In genomic region chr6:44678252-44678935, GRCh38 we compare ENCODE assay signal across 24 cellular contexts.
"Had no signal": no experiment of that assay in that cellular context is flagged by ENCODE, and none has a peak within 500 bp of the region (broad histone marks: within the 10 kb centered on the region; RNA-seq: fewer than 3 reads in every experiment).

No MANE protein-coding gene starts in this region.

- H3K27me3 Mint-ChIP-seq: activated naive CD8-positive, alpha-beta T cell treated with anti-CD3 and anti-CD28 coated beads, Interleukin-2, amount 50 U/mL, for 24 hours had no signal

- H3K9me3 ChIP-seq: gastroesophageal sphincter, pancreas, psoas muscle, spleen, uterus had no signal

- ATAC-seq: activated naive CD8-positive, alpha-beta T cell treated with anti-CD3 and anti-CD28 coated beads, Interleukin-2, amount 50 U/mL, for 24 hours; gastroesophageal sphincter; left cardiac atrium; left ventricle myocardium superior; pancreas; psoas muscle; T-helper 17 cell had no signal

- FAIRE-seq: endothelial cell of umbilical vein, keratinocyte, pancreas had no signal

- H2AFZ ChIP-seq: hepatocyte had no signal

- H3K27ac Mint-ChIP-seq: activated CD4-positive, alpha-beta memory T cell treated with anti-CD3 and anti-CD28 coated beads, Interleukin-2, amount 10 ng/mL, durations not matched to agents 7 days and 5 days; activated CD4-positive, alpha-beta T cell treated with anti-CD3 and anti-CD28 coated beads, Interleukin-2, amount 10 ng/mL, durations not matched to agents 7 days and 5 days; activated naive CD8-positive, alpha-beta T cell treated with anti-CD3 and anti-CD28 coated beads, Interleukin-2, amount 50 U/mL, for 24 hours; activated T-cell treated with anti-CD3 and anti-CD28 coated beads, Interleukin-2, amount 50 U/mL, for 24 hours; nephron progenitor cell; T-helper 17 cell had no signal

- H3K27ac ChIP-seq: gastroesophageal sphincter, hepatocyte, pancreas, psoas muscle, spleen, tibial nerve, uterus had no signal

- DNase-seq: activated CD4-positive, alpha-beta memory T cell treated with anti-CD3 and anti-CD28 coated beads, Interleukin-2, amount 10 ng/mL, durations not matched to agents 7 days and 5 days; activated CD4-positive, alpha-beta T cell treated with anti-CD3 and anti-CD28 coated beads, Interleukin-2, amount 10 ng/mL, durations not matched to agents 7 days and 5 days; activated CD4-positive, CD25-positive, alpha-beta regulatory T cell treated with anti-CD3 and anti-CD28 coated beads, Interleukin-2, amount 50 U/mL, for 72 hours; activated gamma-delta T cell; activated naive CD4-positive, alpha-beta T cell treated with anti-CD3 and anti-CD28 coated beads, Interleukin-2, amount 50 U/mL, for 16 hours; activated naive CD8-positive, alpha-beta T cell treated with anti-CD3 and anti-CD28 coated beads, Interleukin-2, amount 50 U/mL, for 24 hours; activated T-cell treated with anti-CD3 and anti-CD28 coated beads, Interleukin-2, amount 50 U/mL, for 24 hours; amygdala; central memory CD4-positive, alpha-beta T cell; left cardiac atrium; left ventricle myocardium superior; nephron progenitor cell; pancreas; psoas muscle; spleen; stimulated activated naive CD4-positive, alpha-beta T cell treated with Interleukin-2 at 50 U/mL for 16 hours; T-helper 17 cell; T1000; uterus had no signal

- H3K4me3 ChIP-seq: gastroesophageal sphincter, hepatocyte, pancreas, psoas muscle, spleen, tibial nerve, uterus had no signal

- H3K36me3 ChIP-seq: gastroesophageal sphincter, pancreas, spleen, tibial nerve, uterus had no signal

- H3K27me3 ChIP-seq: gastroesophageal sphincter, pancreas, tibial nerve, uterus had no signal

- H3K4me1 Mint-ChIP-seq: activated CD4-positive, alpha-beta memory T cell treated with anti-CD3 and anti-CD28 coated beads, Interleukin-2, amount 10 ng/mL, durations not matched to agents 7 days and 5 days; activated naive CD8-positive, alpha-beta T cell treated with anti-CD3 and anti-CD28 coated beads, Interleukin-2, amount 50 U/mL, for 24 hours had no signal

- H3K9me3 Mint-ChIP-seq: activated CD4-positive, alpha-beta memory T cell treated with anti-CD3 and anti-CD28 coated beads, Interleukin-2, amount 10 ng/mL, durations not matched to agents 7 days and 5 days; activated CD4-positive, alpha-beta T cell treated with anti-CD3 and anti-CD28 coated beads, Interleukin-2, amount 10 ng/mL, durations not matched to agents 7 days and 5 days; activated naive CD8-positive, alpha-beta T cell treated with anti-CD3 and anti-CD28 coated beads, Interleukin-2, amount 50 U/mL, for 24 hours; activated T-cell treated with anti-CD3 and anti-CD28 coated beads, Interleukin-2, amount 50 U/mL, for 24 hours; nephron progenitor cell had no signal

- H3K79me2 ChIP-seq: hepatocyte had no signal

- H3K4me3 Mint-ChIP-seq: activated CD4-positive, alpha-beta memory T cell treated with anti-CD3 and anti-CD28 coated beads, Interleukin-2, amount 10 ng/mL, durations not matched to agents 7 days and 5 days; activated CD4-positive, alpha-beta T cell treated with anti-CD3 and anti-CD28 coated beads, Interleukin-2, amount 10 ng/mL, durations not matched to agents 7 days and 5 days; activated naive CD8-positive, alpha-beta T cell treated with anti-CD3 and anti-CD28 coated beads, Interleukin-2, amount 50 U/mL, for 24 hours; activated T-cell treated with anti-CD3 and anti-CD28 coated beads, Interleukin-2, amount 50 U/mL, for 24 hours; nephron progenitor cell; T-helper 17 cell had no signal

- H3K4me1 ChIP-seq: gastroesophageal sphincter, pancreas, psoas muscle, spleen, uterus had no signal

- H3K4me2 ChIP-seq: hepatocyte had no signal
